Comparison of ENCODE assay signal across 22 cellular contexts in genomic region chr1:94641990-94642389, GRCh38.
DNase-seq lines count a peak whose midpoint lies in the region; ATAC-seq, FAIRE-seq and TF ChIP-seq lines count a peak whose summit lies in the region.
"Had no signal": no experiment of that assay in that cellular context is flagged by ENCODE, and none has a peak within 500 bp of the region (broad histone marks: within the 10 kb centered on the region; RNA-seq: fewer than 3 reads in every experiment).

No MANE protein-coding gene starts in this region.

- H2BK120ac ChIP-seq in mesenchymal stem cell (ENCODE audit: low read depth, low read length), result no peak overlapping the region

- no peaks in the 10 kb centered on the region for H3K27me3 ChIP-seq in RWPE2 (ENCODE audit: insufficient read depth, poor library complexity, severe bottlenecking)
- H3K27me3 ChIP-seq in mesenchymal stem cell (ENCODE audit: control insufficient read depth in 1 of 2, insufficient read depth in 1 of 2, low read length in 2 of 2), result no peaks in the 10 kb centered on the region
- no peaks in the 10 kb centered on the region for H3K27me3 ChIP-seq in small intestine (ENCODE audit: control insufficient read depth in 2 of 2, insufficient read depth in 2 of 2, low read length in 2 of 2)
- H3K27me3 ChIP-seq in A673 (replicated peaks; ENCODE audit: insufficient read depth, low read depth, low read length, poor library complexity), result no peaks in the 10 kb centered on the region
- H3K27me3 ChIP-seq in SJCRH30, result no peaks in the 10 kb centered on the region
- H3K27me3 ChIP-seq: BLaER1 had no signal

- FAIRE-seq in small intestine (lab: Jason Lieb, UNC), result no peak
- FAIRE-seq: GM12892 had no signal

- H3K9me3 Mint-ChIP-seq in CD14-positive monocyte, result peaks cover 0 to 1% (median 0%) of the 10 kb centered on the region in 7 donors
- H3K9me3 Mint-ChIP-seq: H9 had no signal

- H4K8ac ChIP-seq in mesenchymal stem cell (ENCODE audit: low read length), result no peak overlapping the region

- no TSS peak for BruUV-seq in A673 (replicated peaks; lab: Mats Ljungman, UMichigan)

- peak overlapping the region; percentile 33 to 84 for H2BK12ac ChIP-seq in mesenchymal stem cell (ENCODE audit: low read length in 2 of 2)

- H3K4me3 ChIP-seq in RWPE2 (ENCODE audit: severe bottlenecking), result no peak overlapping the region
- H3K4me3 ChIP-seq in mesenchymal stem cell (ENCODE audit: insufficient read depth in 1 of 2, low read depth in 1 of 2, low read length in 2 of 2), result no peak overlapping the region
- no peak overlapping the region for H3K4me3 ChIP-seq in small intestine (ENCODE audit: low read depth in 1 of 2, low read length in 2 of 2)
- H3K4me3 ChIP-seq in A673 (ENCODE audit: low read depth, low read length, poor library complexity, severe bottlenecking), result no peak overlapping the region
- no peak overlapping the region for H3K4me3 ChIP-seq in SJCRH30
- H3K4me3 ChIP-seq: BLaER1 had no signal

- CTCF ChIA-PET in A673 (lab: Charles Lee), result no interaction called here

- H3K23ac ChIP-seq in mesenchymal stem cell (ENCODE audit: low read length in 2 of 2), result no peak overlapping the region

- H3K36me3 ChIP-seq in RWPE2 (ENCODE audit: low read depth), result no peaks in the 10 kb centered on the region
- peaks cover 0 to 5% of the 10 kb centered on the region in 2 experiments for H3K36me3 ChIP-seq in mesenchymal stem cell (ENCODE audit: control insufficient read depth in 1 of 2, insufficient read depth in 2 of 2, low read depth in 1 of 2, low read length in 2 of 2)
- no peaks in the 10 kb centered on the region for H3K36me3 ChIP-seq in small intestine (ENCODE audit: control insufficient read depth in 2 of 2, insufficient read depth in 2 of 2, low read length in 2 of 2)
- no peaks in the 10 kb centered on the region for H3K36me3 ChIP-seq in A673 (ENCODE audit: insufficient read depth, low read length, poor library complexity, severe bottlenecking)
- H3K36me3 ChIP-seq in SJCRH30, result no peaks in the 10 kb centered on the region
- H3K36me3 ChIP-seq: BLaER1 had no signal

- POLR2A ChIA-PET in A673 (lab: Charles Lee; ENCODE audit: low non-redundant PET), result no interaction called here

- H3K4ac ChIP-seq in mesenchymal stem cell (ENCODE audit: low read depth in 1 of 2, low read length in 2 of 2), result peak overlapping the region in 1 of 2 experiments; percentile 70

- H3K18ac ChIP-seq in mesenchymal stem cell (ENCODE audit: low read depth in 1 of 2, low read length in 2 of 2), result peak overlapping the region in 1 of 2 experiments; percentile 42

- H2AFZ ChIP-seq in mesenchymal stem cell (ENCODE audit: low read depth, low read length), result no peak overlapping the region

- peak overlapping the region; percentile 74 for H4K91ac ChIP-seq in mesenchymal stem cell (ENCODE audit: low read length)

- 91% methylated on average over 6 of the region's 6 CpGs for WGBS in mesenchymal stem cell
- WGBS in small intestine, 3 donors, result 21 to 61% (median 29%) methylated on average over 6 of the region's 6 CpGs

- H2AK5ac ChIP-seq in mesenchymal stem cell (ENCODE audit: low read length, severe bottlenecking), result peak overlapping the region; percentile 14

- H3K9me3 ChIP-seq in RWPE2 (ENCODE audit: severe bottlenecking) (peaks cover 2% of the 10 kb centered on the region), mesenchymal stem cell (ENCODE audit: control insufficient read depth, low read length) (peaks cover 8% of the 10 kb centered on the region), small intestine (ENCODE audit: control insufficient read depth, low read depth) (no peaks in the 10 kb centered on the region), A673 (ENCODE audit: low read depth, low read length, poor library complexity, severe bottlenecking) (peaks cover 7% of the 10 kb centered on the region), SJCRH30 (replicated peaks) (no peaks in the 10 kb centered on the region)
- H3K9me3 ChIP-seq: BLaER1, Caco-2, SK-N-SH had no signal

- H3K4me1 ChIP-seq in RWPE2 (ENCODE audit: insufficient read depth, poor library complexity, severe bottlenecking) (peaks cover 35% of the 10 kb centered on the region), mesenchymal stem cell (ENCODE audit: control insufficient read depth, insufficient read depth, low read depth, low read length) (peaks cover 6% of the 10 kb centered on the region), small intestine (ENCODE audit: control insufficient read depth in 2 of 2, insufficient read depth in 1 of 2, low read depth in 1 of 2, low read length in 1 of 2) (peaks cover 2 to 3% of the 10 kb centered on the region in 2 donors), A673 (ENCODE audit: insufficient read depth, low read length, poor library complexity, severe bottlenecking) (no peaks in the 10 kb centered on the region), SJCRH30 (peaks cover 4% of the 10 kb centered on the region)
- H3K4me1 ChIP-seq: BLaER1, Caco-2 had no signal

- H3K4me3 Mint-ChIP-seq in CD14-positive monocyte, result no peak overlapping the region
- H3K4me3 Mint-ChIP-seq: CD4-positive, alpha-beta memory T cell; H9 had no signal

- peaks cover 2% of the 10 kb centered on the region for H3K4me1 Mint-ChIP-seq in CD14-positive monocyte
- H3K4me1 Mint-ChIP-seq: CD4-positive, alpha-beta memory T cell had no signal

- no peak overlapping the region for H2BK15ac ChIP-seq in mesenchymal stem cell (ENCODE audit: low read depth, poor library complexity, severe bottlenecking)

- DNase-seq in RWPE2 (ENCODE audit: low spot score) (no peak), epithelial cell of prostate (ENCODE audit: low read depth, low spot score) (peak; percentile 64), mesenchymal stem cell (no peak), small intestine (peak; percentile 71), CD14-positive monocyte (ENCODE audit: low spot score) (no peak), SKM-1 treated with dmso at 0.1 percent for 144 hours (lab: John Stamatoyannopoulos, UW; ENCODE audit: unreplicated experiment) (no peak), A673 (ENCODE audit: low spot score) (no peak), SJCRH30 (no peak)
- DNase-seq: ACHN; Caco-2; CD4-positive, alpha-beta memory T cell; DMS153; H9; Kasumi-1; NCI-H1417; NCI-H187; NCI-H446; NCI-H526; SHP77; SK-N-SH had no signal

- TF ChIP-seq CTCF in RWPE2 (IDR thresholded peaks at IDR 0.05; ENCODE audit: poor library complexity, severe bottlenecking) (no peak), CD14-positive monocyte (IDR thresholded peaks at IDR 0.05) (no peak), A673 (conservative IDR thresholded peaks at IDR 0.05; ENCODE audit: low read depth, low read length) (no peak)

- H3K4me2 ChIP-seq in mesenchymal stem cell (ENCODE audit: low read length, poor library complexity, severe bottlenecking), result no peak overlapping the region
- H3K4me2 ChIP-seq: BLaER1, SK-N-SH had no signal

- peak; percentile 46 for ATAC-seq in RWPE2 (ENCODE audit: low read depth)

- H3K9ac ChIP-seq in mesenchymal stem cell (ENCODE audit: low read length), result no peak overlapping the region
- H3K9ac ChIP-seq: BLaER1, SK-N-SH had no signal

- no peaks in the 10 kb centered on the region for H3K36me3 Mint-ChIP-seq in CD14-positive monocyte
- H3K36me3 Mint-ChIP-seq: CD4-positive, alpha-beta memory T cell had no signal

- peaks cover 0 to 4% (median 0%) of the 10 kb centered on the region in 3 donors for H3K27me3 Mint-ChIP-seq in CD14-positive monocyte (ENCODE audit: low read depth in 3 of 3)
- H3K27me3 Mint-ChIP-seq: CD4-positive, alpha-beta memory T cell had no signal

- intact Hi-C loops in CD14-positive monocyte (cut with micrococcal nuclease) (no loop called here), A673 (cut with micrococcal nuclease; ENCODE audit: unreplicated experiment) (no loop called here)

- peak overlapping the region in 1 of 2 experiments; percentile 36 for H3K14ac ChIP-seq in mesenchymal stem cell (ENCODE audit: low read length in 2 of 2)

- H3K27ac Mint-ChIP-seq in CD14-positive monocyte, result no peak overlapping the region
- H3K27ac Mint-ChIP-seq: CD4-positive, alpha-beta memory T cell; H9 had no signal

- H3K27ac ChIP-seq in RWPE2 (ENCODE audit: poor library complexity, severe bottlenecking) (peak overlapping the region; percentile 100), epithelial cell of prostate (peak overlapping the region; percentile 79), mesenchymal stem cell (ENCODE audit: low read length, poor library complexity, severe bottlenecking) (no peak overlapping the region), small intestine (ENCODE audit: low read depth in 1 of 2, low read length in 1 of 2) (peak overlapping the region in 1 of 2 donors; percentile 75), A673 (ENCODE audit: low read depth, low read length, poor library complexity, severe bottlenecking) (no peak overlapping the region), SJCRH30 (no peak overlapping the region)
- H3K27ac ChIP-seq: BLaER1 had no signal

- no peaks in the 10 kb centered on the region for H3K79me1 ChIP-seq in mesenchymal stem cell (replicated peaks; ENCODE audit: low read length, poor library complexity, severe bottlenecking)

- no peak overlapping the region for H2BK5ac ChIP-seq in mesenchymal stem cell (ENCODE audit: low read depth, low read length, poor library complexity, severe bottlenecking)

Comparison
In these comparisons a context has a peak if more than half of its experiments do, and no peak if none do; other contexts are left out.
1. DNase-seq: peak in epithelial cell of prostate (single experiment) and small intestine (single experiment); none in RWPE2 (single experiment), mesenchymal stem cell (single experiment), CD14-positive monocyte (single experiment), SKM-1 treated with dmso at 0.1 percent for 144 hours (single experiment), A673 (single experiment) and SJCRH30 (0 of 2).
2. H3K27ac ChIP-seq: peak in RWPE2 (single experiment) and epithelial cell of prostate (single experiment); none in mesenchymal stem cell (single experiment), A673 (single experiment) and SJCRH30 (single experiment).